ENCODE assay signal across 8 cellular contexts in the genomic region with DNA sequence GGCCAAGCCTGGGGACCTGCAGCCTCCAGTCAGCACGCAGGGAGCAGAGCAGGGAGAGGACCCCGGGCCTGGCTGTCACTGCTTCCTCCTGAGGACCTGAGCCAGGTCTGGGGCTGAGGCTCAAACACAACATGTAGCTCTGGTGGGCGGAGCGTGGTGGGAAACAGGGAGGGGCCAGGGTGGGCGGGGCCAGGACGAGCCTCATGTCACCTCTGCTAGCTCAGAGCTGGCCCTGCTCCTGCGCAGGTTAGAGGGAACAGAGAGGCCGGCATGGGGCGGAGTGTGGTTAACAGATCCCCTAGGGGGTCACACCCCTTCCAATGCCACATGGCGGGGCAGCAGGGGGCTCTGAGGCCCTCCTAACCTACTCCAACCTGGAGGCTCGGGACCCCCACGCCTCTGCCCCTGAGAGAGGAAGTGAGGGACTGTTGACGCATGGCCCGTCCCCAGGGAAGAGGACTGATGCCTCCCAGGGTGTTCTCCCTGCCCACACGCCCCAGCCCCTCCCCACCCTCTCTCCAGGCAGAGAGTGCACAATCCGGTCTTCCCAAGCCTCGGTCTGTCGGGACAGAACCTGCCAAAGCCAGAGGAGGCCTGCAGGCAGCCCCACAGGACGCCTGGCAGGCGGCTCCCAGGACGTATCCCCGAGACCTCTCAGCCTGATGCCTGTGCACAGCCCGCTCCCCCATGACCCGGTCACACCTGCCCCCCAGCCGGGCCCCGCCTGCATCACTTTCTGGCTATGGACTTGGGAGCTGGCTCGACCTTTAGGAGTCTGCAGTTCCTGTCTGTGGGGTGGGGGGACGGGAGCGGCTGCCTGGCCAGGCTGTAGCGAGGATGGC. TPM values are rescaled to one million over a fixed set of nuclear protein-coding genes. Genes with fewer than 3 reads are reported as not detected.
DNase-seq lines count a peak whose midpoint lies in the region; ATAC-seq and TF ChIP-seq lines count a peak whose summit lies in the region.

No MANE protein-coding gene starts in this region.

- POLR2A ChIA-PET in CD8-positive, alpha-beta T cell (lab: Charles Lee): interaction anchor here (0.6 kb wide), 1 partner anchor 11 kb away, joined by 3 read pairs; no protein-coding TSS in a partner anchor

- H3K27me3 Mint-ChIP-seq in CD8-positive, alpha-beta T cell (ENCODE audit: low read depth): no peaks in the 10 kb centered on the region
- peaks cover 18% of the 10 kb centered on the region for H3K27me3 Mint-ChIP-seq in GM23338 (ENCODE audit: insufficient read depth, low read depth, poor library complexity)

- CTCF ChIA-PET in CD8-positive, alpha-beta T cell (lab: Charles Lee): interaction anchor here (0.8 to 1.2 kb wide), 2 partner anchors 11 to 18 kb away, joined by 3 to 5 read pairs; no protein-coding TSS in a partner anchor

- peak; percentile 49 for ATAC-seq in CD8-positive, alpha-beta T cell
- ATAC-seq in GM23338 (peak; percentile 64), HG03025 (IDR thresholded peaks at IDR 0.05; ENCODE audit: low FRiP score, unreplicated experiment) (no peak), HG03280 (IDR thresholded peaks at IDR 0.05; ENCODE audit: unreplicated experiment) (no peak)

- no peaks in the 10 kb centered on the region for H3K9me3 ChIP-seq in CD8-positive, alpha-beta T cell (ENCODE audit: low read length)
- H3K9me3 ChIP-seq in tibial nerve: no peaks in the 10 kb centered on the region

- no peak overlapping the region for H3K4me3 ChIP-seq in CD8-positive, alpha-beta T cell (ENCODE audit: low read depth, low read length)
- H3K4me3 ChIP-seq in GM23338 (no peak overlapping the region), tibial nerve (no peak overlapping the region)

- H3K79me2 ChIP-seq in GM23338 (replicated peaks; ENCODE audit: insufficient read depth): peaks cover 51% of the 10 kb centered on the region

- peaks cover 27% of the 10 kb centered on the region for H3K4me1 Mint-ChIP-seq in CD8-positive, alpha-beta T cell (ENCODE audit: low read depth)
- peaks cover 45% of the 10 kb centered on the region for H3K4me1 Mint-ChIP-seq in GM23338

- TF ChIP-seq CTCF in CD8-positive, alpha-beta T cell (IDR thresholded peaks at IDR 0.05): no peak
- TF ChIP-seq CTCF in GM23338 (conservative IDR thresholded peaks at IDR 0.05; ENCODE audit: low read depth in 2 of 2) (no peak), VCaP (conservative IDR thresholded peaks at IDR 0.05) (no peak), tibial nerve (IDR thresholded peaks at IDR 0.05) (no peak)

- H3K27ac ChIP-seq in CD8-positive, alpha-beta T cell (ENCODE audit: low read depth, low read length): no peak overlapping the region
- no peak overlapping the region for H3K27ac ChIP-seq in GM23338 (ENCODE audit: low read depth)
- H3K27ac ChIP-seq in VCaP: peak overlapping the region; percentile 69
- H3K27ac ChIP-seq in tibial nerve: peak overlapping the region in 3 of 4 donors; percentile 31 to 59 (median 49)

- H3K9me2 ChIP-seq in GM23338 (ENCODE audit: insufficient read depth): no peaks in the 10 kb centered on the region

- TF ChIP-seq POLR2A in tibial nerve (IDR thresholded peaks at IDR 0.05): no peak

- no peaks in the 10 kb centered on the region for H3K36me3 Mint-ChIP-seq in CD8-positive, alpha-beta T cell
- no peaks in the 10 kb centered on the region for H3K36me3 Mint-ChIP-seq in GM23338 (ENCODE audit: low read depth)

- 71 to 72% methylated on average over 10 to 25 of the region's 30 CpGs for WGBS in tibial nerve, 2 donors

- no peak for DNase-seq in CD8-positive, alpha-beta T cell
- DNase-seq in GM23338 (ENCODE audit: low spot score) (peak; percentile 93), iPS-NIHi11 (ENCODE audit: low spot score) (peak; percentile 90), tibial nerve (ENCODE audit: low spot score in 2 of 2) (no peak), NOMO-1 (lab: John Stamatoyannopoulos, UW; ENCODE audit: unreplicated experiment in 2 of 2) (no peak)

- peaks cover 13% of the 10 kb centered on the region; the same call in 1 of the 2 replicates for H3F3A ChIP-seq in GM23338 (replicated peaks; ENCODE audit: low read depth)

- no peak for TF ChIP-seq EP300 in tibial nerve (IDR thresholded peaks at IDR 0.05)

- peak overlapping the region; percentile 55 for H3K4me2 ChIP-seq in GM23338

- H3K4me3 Mint-ChIP-seq in CD8-positive, alpha-beta T cell: peak overlapping the region; percentile 5
- H3K4me3 Mint-ChIP-seq in GM23338: peak overlapping the region; percentile 8; the same call in 2 of the 3 replicates

- intact Hi-C loops in CD8-positive, alpha-beta T cell (cut with DNase I, micrococcal nuclease): no loop called here

- no peak overlapping the region for H3K27ac Mint-ChIP-seq in CD8-positive, alpha-beta T cell
- peak overlapping the region; percentile 75 for H3K27ac Mint-ChIP-seq in GM23338

- H3K9me3 Mint-ChIP-seq in CD8-positive, alpha-beta T cell: no peaks in the 10 kb centered on the region
- no peaks in the 10 kb centered on the region; the same call in 2 of the 3 replicates for H3K9me3 Mint-ChIP-seq in GM23338

- no peaks in the 10 kb centered on the region for H4K20me1 ChIP-seq in GM23338 (replicated peaks; ENCODE audit: insufficient read depth)

- no peaks in the 10 kb centered on the region for H3K27me3 ChIP-seq in CD8-positive, alpha-beta T cell (ENCODE audit: insufficient read depth, low read length)
- no peaks in the 10 kb centered on the region for H3K27me3 ChIP-seq in GM23338 (ENCODE audit: insufficient read depth)
- H3K27me3 ChIP-seq in tibial nerve: no peaks in the 10 kb centered on the region

- peaks cover 39% of the 10 kb centered on the region for H3K4me1 ChIP-seq in CD8-positive, alpha-beta T cell (ENCODE audit: insufficient read depth, low read length)
- H3K4me1 ChIP-seq in GM23338 (ENCODE audit: insufficient read depth) (peaks cover 37% of the 10 kb centered on the region), tibial nerve (peaks cover 0 to 87% (median 67%) of the 10 kb centered on the region in 4 donors)

- no peaks in the 10 kb centered on the region for H3K36me3 ChIP-seq in CD8-positive, alpha-beta T cell (ENCODE audit: insufficient read depth, low read length)
- H3K36me3 ChIP-seq in GM23338 (ENCODE audit: insufficient read depth): no peaks in the 10 kb centered on the region
- peaks cover 0 to 7% (median 0%) of the 10 kb centered on the region in 3 donors for H3K36me3 ChIP-seq in tibial nerve

- no peak overlapping the region for H2AFZ ChIP-seq in GM23338

TF ChIP-seq in GM23338, 12 proteins besides CTCF, POLR2A, EP300 and RAD21 (continues in another document):
- TF ChIP-seq POLR2AphosphoS5 (IDR thresholded peaks at IDR 0.05; ENCODE audit: low read depth): peak; percentile 47; the same call in 1 of the 2 replicates

RNA-seq across cellular contexts. Expression of gene PIEZO1, which starts 15.2 kb away (rescaled TPM):
- 10 to 100 TPM; 67.4 to 70.1 TPM for total RNA-seq in CD8-positive, alpha-beta T cell
- 56.2 and 70.1 TPM in 2 replicates for total RNA-seq in GM23338 (2014; rRNA removed; shearing (Covaris generic))
- polyA plus RNA-seq in GM23338 (2016; fragmentation: Nextera tagmentation; extraction: Ambion mirVana): 29.6 and 30.4 TPM in 2 replicates
- total RNA-seq in tibial nerve: 100 to 1,000 TPM in 3 of 4 donors, 10 to 100 TPM in 1; 90.5 to 309 (median 165) TPM

RNA-seq across cellular contexts. Expression of gene CDT1, which starts 33.8 kb away (rescaled TPM):
- 1 to 10 TPM; 1.2 to 2.3 TPM for total RNA-seq in CD8-positive, alpha-beta T cell
- 114 and 187 TPM in 2 replicates for total RNA-seq in GM23338 (2014; rRNA removed; shearing (Covaris generic))
- 32.6 and 36.1 TPM in 2 replicates for polyA plus RNA-seq in GM23338 (2016; fragmentation: Nextera tagmentation; extraction: Ambion mirVana)
- 1 to 10 TPM in 2 of 4 donors, under 1 TPM in 1, not detected in 1; 0.44 to 1.5 (median 1.4) TPM for total RNA-seq in tibial nerve

RNA-seq across cellular contexts. Expression of gene APRT, which starts 41.9 kb away (rescaled TPM):
- total RNA-seq in CD8-positive, alpha-beta T cell: 100 to 1,000 TPM; 171 to 178 TPM
- 250 and 258 TPM in 2 replicates for total RNA-seq in GM23338 (2014; rRNA removed; shearing (Covaris generic))
- polyA plus RNA-seq in GM23338 (2016; fragmentation: Nextera tagmentation; extraction: Ambion mirVana): 522 and 536 TPM in 2 replicates
- 100 to 1,000 TPM in 2 of 4 donors, 10 to 100 TPM in 2; 83.4 to 157 (median 106) TPM for total RNA-seq in tibial nerve

Comparison
In these comparisons a context has a peak if more than half of its experiments do, and no peak if none do; other contexts are left out.
1. ATAC-seq: peak in CD8-positive, alpha-beta T cell (single experiment) and GM23338 (single experiment); none in HG03025 (single experiment) and HG03280 (single experiment).
2. DNase-seq: peak in GM23338 (single experiment) and iPS-NIHi11 (single experiment); none in CD8-positive, alpha-beta T cell (0 of 7), tibial nerve (0 of 2) and NOMO-1 (0 of 2).
3. H3K27ac ChIP-seq: peak in VCaP (single experiment) and tibial nerve (3 of 4); none in CD8-positive, alpha-beta T cell (single experiment) and GM23338 (single experiment).
4. RNA of gene CDT1, which starts 33.8 kb away (total RNA-seq): 114 to 187 TPM in GM23338; 1.2 to 2.3 TPM in CD8-positive, alpha-beta T cell and 0.44 to 1.5 TPM in tibial nerve; every median in the first group is over 10 times any median in the second.